2 cellular contexts compared by ENCODE assay signal in the genomic region with DNA sequence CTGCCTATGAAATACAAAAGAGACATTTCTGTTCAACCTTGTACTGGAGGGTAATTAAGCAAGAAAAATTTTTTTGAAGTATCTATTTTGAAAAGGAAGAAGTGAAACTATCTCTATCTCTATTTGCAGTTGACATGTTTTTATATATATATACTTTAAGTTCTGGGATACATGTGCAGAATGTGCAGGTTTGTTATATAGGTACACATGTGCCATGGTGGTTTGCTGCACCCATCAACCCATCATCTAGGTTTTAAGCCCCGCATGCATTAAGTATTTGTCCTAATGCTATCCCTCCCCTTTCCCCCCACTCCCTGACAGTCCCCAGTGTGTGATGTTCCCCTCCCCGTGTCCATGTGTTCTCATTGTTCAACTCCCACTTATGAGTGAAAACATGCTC. TPM values are rescaled to one million over a fixed set of nuclear protein-coding genes. Genes with fewer than 3 reads are reported as not detected.
"Had no signal": no experiment of that assay in that cellular context is flagged by ENCODE, and none has a peak within 500 bp of the region (broad histone marks: within the 10 kb centered on the region; RNA-seq: fewer than 3 reads in every experiment).

No MANE protein-coding gene starts in this region.

RNA-seq across cellular contexts. Expression of a gene that starts 28.2 kb away (rescaled TPM):
- total RNA-seq: ascending aorta, body of pancreas had no signal
